In the genomic region with DNA sequence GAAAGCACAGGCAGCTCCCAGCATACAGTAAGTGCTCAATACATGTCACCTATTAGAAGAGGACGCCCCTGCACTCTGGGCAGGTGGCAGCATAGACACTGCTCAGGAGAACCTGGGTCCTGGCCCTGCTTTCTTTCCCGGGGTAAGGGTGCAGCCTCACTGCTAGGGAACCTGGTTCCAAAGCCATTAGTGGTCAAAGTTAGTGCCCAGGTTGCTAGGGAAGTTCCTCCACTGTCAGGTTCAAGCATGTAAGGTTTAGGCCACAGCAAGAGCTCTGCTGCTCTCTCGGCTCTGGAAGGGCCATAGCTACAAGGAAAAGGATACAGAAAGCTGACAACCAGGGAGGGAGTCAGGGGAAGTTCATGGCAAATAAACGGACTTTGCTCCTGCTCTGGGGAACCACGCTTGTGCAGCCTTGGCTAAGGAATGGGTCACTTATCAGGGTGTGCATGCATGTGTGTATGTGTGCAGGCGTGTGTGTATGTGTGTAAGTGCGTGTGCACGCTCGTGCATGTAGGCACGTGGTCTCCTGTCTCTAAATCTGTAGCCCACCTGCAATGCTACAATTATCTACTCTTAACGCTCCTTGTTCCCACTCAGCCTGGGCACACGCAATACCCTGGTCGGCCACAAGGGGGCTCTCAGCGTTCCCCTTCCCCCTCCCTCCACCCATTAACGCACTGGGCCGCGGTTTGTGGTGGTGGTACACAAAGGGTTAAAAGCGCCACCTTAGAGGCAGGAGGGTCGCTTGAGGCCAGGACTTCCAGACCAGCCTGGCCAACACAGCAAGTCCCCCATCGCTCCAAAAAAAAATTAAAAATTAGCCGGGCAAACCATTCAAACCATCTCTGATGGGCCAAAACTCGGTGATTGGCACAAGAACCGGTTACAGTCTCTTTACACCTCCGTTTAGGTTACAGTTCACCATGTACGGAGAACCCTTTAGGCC, we compare ENCODE assay signal across 8 cellular contexts. TPM values are rescaled to one million over a fixed set of nuclear protein-coding genes. Genes with fewer than 3 reads are reported as not detected.
DNase-seq lines count a peak whose midpoint lies in the region; ATAC-seq and TF ChIP-seq lines count a peak whose summit lies in the region.
"Had no signal": no experiment of that assay in that cellular context is flagged by ENCODE, and none has a peak within 500 bp of the region (broad histone marks: within the 10 kb centered on the region; RNA-seq: fewer than 3 reads in every experiment).

No MANE protein-coding gene starts in this region.

- POLR2A ChIA-PET in GM10248 (lab: Yijun Ruan, JAX): no interaction called here

- H3K27ac Mint-ChIP-seq in central memory CD8-positive, alpha-beta T cell (ENCODE audit: low read depth): no peak overlapping the region
- H3K27ac Mint-ChIP-seq: dendritic cell treated with granulocyte-macrophage colony-stimulating factor and Interleukin-4, amounts not matched to agents 40 ng/mL and 50 ng/mL, for 4 days had no signal

- CTCF ChIA-PET in GM10248 (lab: Yijun Ruan, JAX): interaction anchor here (0.7 to 5.0 kb wide), 21 partner anchors 9 to 308 kb away, joined by 3 to 29 read pairs (median 4); partner anchors contain the start of gene KDM8

- peak; percentile 95 for TF ChIP-seq CTCF in GM10248 (IDR thresholded peaks at IDR 0.05; ENCODE audit: control extremely low read depth, extremely low read depth, low read depth, missing control alignments)
- TF ChIP-seq CTCF in LNCAP (IDR thresholded peaks at IDR 0.05): peak; percentile 97

- peaks cover 6% of the 10 kb centered on the region for H3K4me1 Mint-ChIP-seq in central memory CD8-positive, alpha-beta T cell

- no peak overlapping the region for H3K4me3 Mint-ChIP-seq in central memory CD8-positive, alpha-beta T cell
- H3K4me3 Mint-ChIP-seq: dendritic cell treated with granulocyte-macrophage colony-stimulating factor and Interleukin-4, amounts not matched to agents 40 ng/mL and 50 ng/mL, for 4 days had no signal

- intact Hi-C loops in left colon (cut with DNase I, micrococcal nuclease): no loop called here

- DNase-seq in GM10248 (ENCODE audit: extremely low spot score) (peak; percentile 78), left colon (peak; percentile 52 to 73)
- peak; percentile 33 to 67 (median 54) for DNase-seq in activated CD4-positive, CD25-positive, alpha-beta regulatory T cell (lab: John Stamatoyannopoulos, UW)
- DNase-seq in central memory CD8-positive, alpha-beta T cell (ENCODE audit: low spot score in 2 of 2): peak; percentile 42 to 68
- peak; percentile 56 to 77 for DNase-seq in stimulated activated CD4-positive, alpha-beta T cell treated with anti-CD3 and anti-CD28 coated beads, Interleukin-4, amount 100 ng/mL, for 4 hours

- H3K27me3 Mint-ChIP-seq in central memory CD8-positive, alpha-beta T cell: no peaks in the 10 kb centered on the region
- H3K27me3 Mint-ChIP-seq: dendritic cell treated with granulocyte-macrophage colony-stimulating factor and Interleukin-4, amounts not matched to agents 40 ng/mL and 50 ng/mL, for 4 days had no signal

- ATAC-seq in central memory CD8-positive, alpha-beta T cell (replicated peaks; ENCODE audit: extremely low read depth, poor library complexity, severe bottlenecking): no peak
- peak; percentile 93 for ATAC-seq in left colon
- ATAC-seq in GM18519 (IDR thresholded peaks at IDR 0.05; ENCODE audit: low FRiP score, unreplicated experiment): no peak

- peaks cover 6% of the 10 kb centered on the region for H3K9me3 Mint-ChIP-seq in central memory CD8-positive, alpha-beta T cell
- H3K9me3 Mint-ChIP-seq: dendritic cell treated with granulocyte-macrophage colony-stimulating factor and Interleukin-4, amounts not matched to agents 40 ng/mL and 50 ng/mL, for 4 days had no signal

- peaks cover 2% of the 10 kb centered on the region for H3K36me3 Mint-ChIP-seq in central memory CD8-positive, alpha-beta T cell (ENCODE audit: insufficient read depth)

RNA-seq across cellular contexts. Expression of gene KDM8, which starts 48.5 kb away (rescaled TPM):
- 1 to 10 TPM; 8.8 to 9.6 TPM for total RNA-seq in left colon
